ENCODE assay signal across 24 cellular contexts in genomic region chr16:9904526-9904925, GRCh38.
DNase-seq lines count a peak whose midpoint lies in the region; ATAC-seq, FAIRE-seq and TF ChIP-seq lines count a peak whose summit lies in the region.
"Had no signal": no experiment of that assay in that cellular context is flagged by ENCODE, and none has a peak within 500 bp of the region (broad histone marks: within the 10 kb centered on the region; RNA-seq: fewer than 3 reads in every experiment).

No MANE protein-coding gene starts in this region.

- H3K4me1 ChIP-seq in K562 (replicated peaks in 1 of 2; ENCODE audit: control insufficient read depth in 2 of 2, insufficient read depth in 2 of 2, low read length in 2 of 2) (no peaks in the 10 kb centered on the region), mucosa of descending colon (ENCODE audit: low read depth) (no peaks in the 10 kb centered on the region)
- H3K4me1 ChIP-seq: BE2C, BLaER1 had no signal

- FAIRE-seq in K562 (lab: Jason Lieb, UNC): no peak
- FAIRE-seq: A204.1, GM19239 had no signal

- H3K27ac ChIP-seq in K562 (ENCODE audit: extremely low read depth, low read depth, low read length): no peak overlapping the region
- H3K27ac ChIP-seq: BLaER1 had no signal

- TF ChIP-seq POLR2A in K562 (conservative IDR thresholded peaks at IDR 0.05): no peak

- no peak overlapping the region for H3K27ac Mint-ChIP-seq in activated naive CD4-positive, alpha-beta T cell treated with anti-CD3 and anti-CD28 coated beads, Interleukin-2, amount 10 ng/mL, durations not matched to agents 7 days and 5 days
- H3K27ac Mint-ChIP-seq: CD14-positive monocyte; CD4-positive, alpha-beta memory T cell; CD8-positive, alpha-beta memory T cell had no signal

- no peaks in the 10 kb centered on the region for H4K20me1 ChIP-seq in K562 (replicated peaks; ENCODE audit: control insufficient read depth, insufficient read depth, low read length)
- H4K20me1 ChIP-seq: BLaER1 had no signal

- TF ChIP-seq CTCF in GM12865 (IDR thresholded peaks at IDR 0.05; ENCODE audit: insufficient read depth, low read depth, low read length, missing control alignments): no peak
- TF ChIP-seq CTCF in K562 (IDR thresholded peaks at IDR 0.05 in 2 of 3, conservative IDR thresholded peaks at IDR 0.05 in 1 of 3; ENCODE audit: insufficient read depth in 2 of 3, low read depth in 1 of 3, low read length in 3 of 3): no peak
- TF ChIP-seq CTCF in mucosa of descending colon (IDR thresholded peaks at IDR 0.05): no peak

- H2AFZ ChIP-seq in K562 (ENCODE audit: low read depth, low read length): no peak overlapping the region

- peaks cover 0 to 3% of the 10 kb centered on the region in 2 experiments; a peak in 1 of 5 replicates for H3K27me3 ChIP-seq in K562 (ENCODE audit: control insufficient read depth in 2 of 2, insufficient read depth in 2 of 2, low read length in 2 of 2)
- H3K27me3 ChIP-seq: BE2C, BLaER1 had no signal

- no peaks in the 10 kb centered on the region for H3K27me3 Mint-ChIP-seq in activated naive CD4-positive, alpha-beta T cell treated with anti-CD3 and anti-CD28 coated beads, Interleukin-2, amount 10 ng/mL, durations not matched to agents 7 days and 5 days
- H3K27me3 Mint-ChIP-seq: CD4-positive, CD25-positive, alpha-beta regulatory T cell had no signal

- no TSS peak for BruUV-seq in K562 (replicated peaks; lab: Mats Ljungman, UMichigan)

- POLR2A ChIA-PET in K562 (lab: Yijun Ruan, JAX): interaction anchor here (0.6 kb wide), 1 partner anchor 386 kb away, joined by 3 read pairs; no protein-coding TSS in a partner anchor

- in situ Hi-C loops in K562 (cut with MboI): no loop called here

- H3K4me2 ChIP-seq in K562 (ENCODE audit: insufficient read depth, low read length): no peak overlapping the region
- H3K4me2 ChIP-seq: BLaER1 had no signal

- H3K4me3 ChIP-seq in GM12865 (ENCODE audit: low read depth, low read length) (no peak overlapping the region), K562 (no peak overlapping the region), mucosa of descending colon (no peak overlapping the region)
- H3K4me3 ChIP-seq: BLaER1 had no signal

- no peak overlapping the region for H3K9ac ChIP-seq in K562 (ENCODE audit: insufficient read depth in 1 of 2, low read depth in 2 of 2, low read length in 2 of 2)
- H3K9ac ChIP-seq: BLaER1 had no signal

- CTCF ChIA-PET in K562 (lab: Yijun Ruan, JAX; ENCODE audit: low intra/inter-chr PET ratio): no interaction called here
- CTCF ChIA-PET in activated naive CD4-positive, alpha-beta T cell treated with anti-CD3 and anti-CD28 coated beads, Interleukin-2, amount 10 ng/mL, durations not matched to agents 7 days and 5 days (lab: Charles Lee): no interaction called here

- H3K9me3 Mint-ChIP-seq in activated naive CD4-positive, alpha-beta T cell treated with anti-CD3 and anti-CD28 coated beads, Interleukin-2, amount 10 ng/mL, durations not matched to agents 7 days and 5 days: peaks cover 7% of the 10 kb centered on the region

- no peak overlapping the region for H3K4me3 Mint-ChIP-seq in activated naive CD4-positive, alpha-beta T cell treated with anti-CD3 and anti-CD28 coated beads, Interleukin-2, amount 10 ng/mL, durations not matched to agents 7 days and 5 days
- H3K4me3 Mint-ChIP-seq: CD14-positive monocyte; CD4-positive, alpha-beta memory T cell; CD4-positive, CD25-positive, alpha-beta regulatory T cell; CD8-positive, alpha-beta memory T cell had no signal

- H3K36me3 ChIP-seq in K562 (ENCODE audit: control insufficient read depth, insufficient read depth, low read length) (no peaks in the 10 kb centered on the region), mucosa of descending colon (ENCODE audit: low read depth) (no peaks in the 10 kb centered on the region)
- H3K36me3 ChIP-seq: BE2C, BLaER1 had no signal

- intact Hi-C loops in K562 (cut with micrococcal nuclease): no loop called here
- intact Hi-C loops in mucosa of descending colon (cut with DNase I, micrococcal nuclease): no loop called here

- 0% methylated on average over 1 of the region's 2 CpGs for WGBS in K562 (ENCODE audit: insufficient coverage, low coverage, missing lambda C conversion rate)

- H3K36me3 Mint-ChIP-seq in activated naive CD4-positive, alpha-beta T cell treated with anti-CD3 and anti-CD28 coated beads, Interleukin-2, amount 10 ng/mL, durations not matched to agents 7 days and 5 days: no peaks in the 10 kb centered on the region
- H3K36me3 Mint-ChIP-seq: CD14-positive monocyte; CD4-positive, alpha-beta memory T cell; CD4-positive, CD25-positive, alpha-beta regulatory T cell; CD8-positive, alpha-beta memory T cell had no signal

- no peak for TF ChIP-seq RAD21 in K562 (CRISPR knock-in tag; conservative IDR thresholded peaks at IDR 0.05 in 1 of 2, IDR thresholded peaks at IDR 0.05 in 1 of 2)

- no peaks in the 10 kb centered on the region for H3K9me3 ChIP-seq in K562 (replicated peaks; ENCODE audit: control insufficient read depth, insufficient read depth, low read depth, low read length)
- no peaks in the 10 kb centered on the region for H3K9me3 ChIP-seq in mucosa of descending colon
- H3K9me3 ChIP-seq: BE2C, BLaER1 had no signal

- no peak for TF ChIP-seq EP300 in K562 (IDR thresholded peaks at IDR 0.05; ENCODE audit: low read length)

- peak; percentile 24 for DNase-seq in GM12865 (ENCODE audit: low read depth)
- peak; percentile 1 for DNase-seq in MV-4-11 (lab: John Stamatoyannopoulos, UW)
- peak; percentile 0 for DNase-seq in OCI-M1 (lab: John Stamatoyannopoulos, UW)
- DNase-seq in K562 (ENCODE audit: extremely low read depth in 1 of 4, low spot score in 3 of 4): no peak
- DNase-seq in NCI-H526 treated with DMSO at 0.1 percent for 48 hours (lab: John Stamatoyannopoulos, UW): no peak
- no peak for DNase-seq in activated naive CD4-positive, alpha-beta T cell treated with anti-CD3 and anti-CD28 coated beads, Interleukin-2, amount 10 ng/mL, durations not matched to agents 7 days and 5 days
- DNase-seq in DMS114 treated with DMSO at 0.1 percent for 48 hours (lab: John Stamatoyannopoulos, UW; ENCODE audit: unreplicated experiment): no peak
- no peak for DNase-seq in mucosa of descending colon
- DNase-seq: 8988T; ACHN; BE2C; C1 segment of cervical spinal cord; CD4-positive, alpha-beta memory T cell; CD4-positive, CD25-positive, alpha-beta regulatory T cell; CD8-positive, alpha-beta memory T cell; COR-L47; DMS 273 treated with DMSO at 0.1 percent for 48 hours; DMS79 treated with DMSO at 0.1 percent for 48 hours; EL; GDM1 had no signal

- no peaks in the 10 kb centered on the region for H3K79me2 ChIP-seq in K562 (ENCODE audit: control insufficient read depth, insufficient read depth, low read length)

- no peaks in the 10 kb centered on the region for H3K9me1 ChIP-seq in K562 (ENCODE audit: control insufficient read depth, insufficient read depth, low read length)

- H3K4me1 Mint-ChIP-seq in activated naive CD4-positive, alpha-beta T cell treated with anti-CD3 and anti-CD28 coated beads, Interleukin-2, amount 10 ng/mL, durations not matched to agents 7 days and 5 days: no peaks in the 10 kb centered on the region
- H3K4me1 Mint-ChIP-seq: CD14-positive monocyte; CD4-positive, alpha-beta memory T cell; CD4-positive, CD25-positive, alpha-beta regulatory T cell; CD8-positive, alpha-beta memory T cell had no signal

- no peak for ATAC-seq in K562
- no peak for ATAC-seq in mucosa of descending colon

TF ChIP-seq in K562, 482 proteins besides CTCF, POLR2A, EP300 and RAD21:
- TF ChIP-seq ILK (tag; IDR thresholded peaks at IDR 0.05; ENCODE audit: borderline replicate concordance, low read depth) (no peak), BRD9 (IDR thresholded peaks at IDR 0.05; ENCODE audit: low read depth, partially characterized antibody) (no peak), HMGN3 (IDR thresholded peaks at IDR 0.05; ENCODE audit: borderline replicate concordance, extremely low read depth, insufficient read length, low read depth, low read length) (no peak), ZNF184 (CRISPR knock-in tag; IDR thresholded peaks at IDR 0.05) (no peak), CCAR2 (IDR thresholded peaks at IDR 0.05; ENCODE audit: low read depth, low read length) (no peak), SPI1 (IDR thresholded peaks at IDR 0.05; ENCODE audit: borderline replicate concordance, low read depth, low read length) (0 out of 2 replicates have a peak, but pooled peaks have one; percentile 45), ZKSCAN8 (CRISPR knock-in tag; IDR thresholded peaks at IDR 0.05) (no peak)
- TF ChIP-seq, protein P1, sequence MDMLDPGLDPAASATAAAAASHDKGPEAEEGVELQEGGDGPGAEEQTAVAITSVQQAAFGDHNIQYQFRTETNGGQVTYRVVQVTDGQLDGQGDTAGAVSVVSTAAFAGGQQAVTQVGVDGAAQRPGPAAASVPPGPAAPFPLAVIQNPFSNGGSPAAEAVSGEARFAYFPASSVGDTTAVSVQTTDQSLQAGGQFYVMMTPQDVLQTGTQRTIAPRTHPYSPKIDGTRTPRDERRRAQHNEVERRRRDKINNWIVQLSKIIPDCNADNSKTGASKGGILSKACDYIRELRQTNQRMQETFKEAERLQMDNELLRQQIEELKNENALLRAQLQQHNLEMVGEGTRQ (CRISPR knock-in tag; IDR thresholded peaks at IDR 0.05): no peak

Comparison
In these comparisons a context has a peak if more than half of its experiments do, and no peak if none do; other contexts are left out.
1. DNase-seq: peak in GM12865 (single experiment), MV-4-11 (single experiment) and OCI-M1 (single experiment); none in K562 (0 of 4), NCI-H526 treated with DMSO at 0.1 percent for 48 hours (single experiment), activated naive CD4-positive, alpha-beta T cell treated with anti-CD3 and anti-CD28 coated beads, Interleukin-2, amount 10 ng/mL, durations not matched to agents 7 days and 5 days (single experiment), DMS114 treated with DMSO at 0.1 percent for 48 hours (single experiment) and mucosa of descending colon (0 of 3).